ENCODE assay signal across 24 cellular contexts in genomic region chr16:17499223-17499902, GRCh38.
"Had no signal": no experiment of that assay in that cellular context is flagged by ENCODE, and none has a peak within 500 bp of the region (broad histone marks: within the 10 kb centered on the region; RNA-seq: fewer than 3 reads in every experiment).

No MANE protein-coding gene starts in this region.

- ATAC-seq: left colon; left ventricle myocardium superior; natural killer cell treated with Interleukin-12 subunit alpha and Interleukin-12 subunit beta and Interleukin-15 and Interleukin-18, amount 100 ng/mL, for 72 hours; right cardiac atrium; stimulated activated naive B cell treated with anti-CD40 and anti-IgM and Interleukin-4, amounts not matched to agents 10 μg/mL and 1 μg/mL and 100 μg/mL, for 72 hours; stimulated activated naive CD8-positive, alpha-beta T cell treated with anti-CD3 and anti-CD28 coated beads, Interleukin-15, amount 100 ng/mL, for 72 hours had no signal

- H3K4me1 ChIP-seq: spleen, testis, tibial nerve had no signal

- H3K79me2 ChIP-seq: hepatocyte had no signal

- H3K4me2 ChIP-seq: hepatocyte, neural progenitor cell had no signal

- H3K9me3 ChIP-seq: esophagus muscularis mucosa, ovary, spleen, testis, tibial nerve had no signal

- DNase-seq: effector memory CD4-positive, alpha-beta T cell; foreskin melanocyte; head of caudate nucleus; left colon; left ventricle myocardium superior; mesenchymal stem cell; midbrain; nucleus accumbens; ovary; right cardiac atrium; spleen; stimulated activated CD4-positive, alpha-beta T cell treated with anti-CD3 and anti-CD28 coated beads, Interleukin-15, amount 100 ng/mL, for 24 hours; stimulated activated CD4-positive, alpha-beta T cell treated with anti-CD3 and anti-CD28 coated beads, Interleukin-1b, Interleukin-23, amount 100 ng/mL, for 48 hours; stimulated activated CD4-positive, alpha-beta T cell treated with anti-CD3 and anti-CD28 coated beads, Interleukin-4, amount 100 ng/mL, for 24 hours; stimulated activated naive B cell treated with anti-CD40 and anti-IgM and Interleukin-4, amounts not matched to agents 10 μg/mL and 1 μg/mL and 100 μg/mL, for 72 hours; stimulated activated naive CD8-positive, alpha-beta T cell treated with anti-CD3 and anti-CD28 coated beads, Interleukin-15, amount 100 ng/mL, for 72 hours; testis had no signal

- H3K36me3 ChIP-seq: esophagus muscularis mucosa, neural progenitor cell, ovary, spleen, tibial nerve had no signal

- H3K27me3 ChIP-seq: esophagus muscularis mucosa, hepatocyte, neural progenitor cell, ovary, spleen, testis, tibial nerve had no signal

- H2AFZ ChIP-seq: hepatocyte, neural progenitor cell had no signal

- H3K27ac ChIP-seq: epithelial cell of prostate, esophagus muscularis mucosa, hepatocyte, neural progenitor cell, ovary, spleen, testis, tibial nerve had no signal

- H3K4me3 ChIP-seq: esophagus muscularis mucosa, hepatocyte, lung, neural progenitor cell, ovary, spleen, testis, tibial nerve had no signal

- H3K9ac ChIP-seq: neural progenitor cell had no signal
